In genomic region chr5:150413902-150414790, GRCh38 we compare ENCODE assay signal across 7 cellular contexts. TPM values are rescaled to one million over a fixed set of nuclear protein-coding genes. Genes with fewer than 3 reads are reported as not detected.
DNase-seq lines count a peak whose midpoint lies in the region; ATAC-seq and TF ChIP-seq lines count a peak whose summit lies in the region.
"Not testable (repeated sequence)": the region's sequence is repeated elsewhere in the genome, so short reads cannot be mapped to it uniquely, and the experiment has no call there.

No MANE protein-coding gene starts in this region.

- not testable (repeated sequence) for H2BK120ac ChIP-seq in neuronal stem cell (ENCODE audit: low read depth, low read length)

- H3K4me3 Mint-ChIP-seq in T-helper 1 cell treated with Interleukin-12 subunit alpha and Interleukin-12 subunit beta and Interleukin-4 antibody, amounts not matched to agents 30 μg/mL and 1 μg/mL, for 36 hours; stimulated activated naive CD8-positive, alpha-beta T cell treated with anti-CD3 and anti-CD28 coated beads, Interleukin-15, amount 100 ng/mL, for 72 hours: not testable (repeated sequence)
- peak overlapping the region; percentile 94 for H3K4me3 Mint-ChIP-seq in activated naive CD4-positive, alpha-beta T cell treated with anti-CD3 and anti-CD28 coated beads, Interleukin-2, amount 10 ng/mL, durations not matched to agents 7 days and 5 days

- not testable (repeated sequence) for DNase-seq in activated naive CD4-positive, alpha-beta T cell treated with anti-CD3 and anti-CD28 coated beads, Interleukin-2, amount 10 ng/mL, durations not matched to agents 7 days and 5 days; dorsolateral prefrontal cortex; neuronal stem cell (ENCODE audit: low spot score); stimulated activated naive CD8-positive, alpha-beta T cell treated with anti-CD3 and anti-CD28 coated beads, Interleukin-15, amount 100 ng/mL, for 72 hours

- not testable (repeated sequence) for H3K4ac ChIP-seq in neuronal stem cell (ENCODE audit: low read length)

- not testable (repeated sequence) for H3K4me2 ChIP-seq in neuronal stem cell (ENCODE audit: insufficient read depth, low read length, poor library complexity, severe bottlenecking)

- WGBS in neuronal stem cell (ENCODE audit: extremely low coverage in 2 of 2, insufficient read length in 2 of 2, insufficient replicate concordance in 1 of 2), 2 donors: no CpG with 5 or more reads among the region's 16 CpGs

- not testable (repeated sequence) for H2AFZ ChIP-seq in neuronal stem cell (ENCODE audit: low read length)

- peaks cover 27% of the 10 kb centered on the region for H3K36me3 Mint-ChIP-seq in T-helper 1 cell treated with Interleukin-12 subunit alpha and Interleukin-12 subunit beta and Interleukin-4 antibody, amounts not matched to agents 30 μg/mL and 1 μg/mL, for 36 hours (ENCODE audit: low read depth)
- H3K36me3 Mint-ChIP-seq in activated naive CD4-positive, alpha-beta T cell treated with anti-CD3 and anti-CD28 coated beads, Interleukin-2, amount 10 ng/mL, durations not matched to agents 7 days and 5 days: peaks cover 13% of the 10 kb centered on the region

- not testable (repeated sequence) for H2BK5ac ChIP-seq in neuronal stem cell (ENCODE audit: low read length)

- not testable (repeated sequence) for H4K8ac ChIP-seq in neuronal stem cell (ENCODE audit: low read depth, low read length)

- H3K27ac ChIP-seq in dorsolateral prefrontal cortex: peak overlapping the region in 52 of 59 donors; percentile 14 to 98 (median 87)
- peak overlapping the region; percentile 79 for H3K27ac ChIP-seq in layer of hippocampus (ENCODE audit: low read depth, low read length)
- not testable (repeated sequence) for H3K27ac ChIP-seq in neuronal stem cell (replicated peaks; ENCODE audit: low read length)

- H2BK15ac ChIP-seq in neuronal stem cell (ENCODE audit: low read length): peak overlapping the region; percentile 30

- not testable (repeated sequence) for ATAC-seq in stimulated activated naive CD8-positive, alpha-beta T cell treated with anti-CD3 and anti-CD28 coated beads, Interleukin-15, amount 100 ng/mL, for 72 hours

- CTCF ChIA-PET in activated naive CD4-positive, alpha-beta T cell treated with anti-CD3 and anti-CD28 coated beads, Interleukin-2, amount 10 ng/mL, durations not matched to agents 7 days and 5 days (lab: Charles Lee): interaction anchor here (1.3 to 5.4 kb wide), 2 partner anchors 15 to 36 kb away, joined by 4 to 31 read pairs; partner anchors contain the start of gene RPS14

- not testable (repeated sequence) for TF ChIP-seq CTCF in GM12875 (IDR thresholded peaks at IDR 0.05; ENCODE audit: borderline replicate concordance, insufficient read depth, low read depth, low read length); dorsolateral prefrontal cortex (IDR thresholded peaks at IDR 0.05 in 54 of 56, conservative IDR thresholded peaks at IDR 0.05 in 2 of 56; ENCODE audit: low read depth in 1 of 56, partially characterized antibody in 56 of 56)

- peak overlapping the region; percentile 6 for H3K4me3 ChIP-seq in GM12875 (ENCODE audit: low read depth, low read length)
- not testable (repeated sequence) for H3K4me3 ChIP-seq in dorsolateral prefrontal cortex; neuronal stem cell (ENCODE audit: low read length in 2 of 2)

- not testable (repeated sequence) for H2BK12ac ChIP-seq in neuronal stem cell (ENCODE audit: low read length)

- not testable (repeated sequence) for H3K27me3 Mint-ChIP-seq in T-helper 1 cell treated with Interleukin-12 subunit alpha and Interleukin-12 subunit beta and Interleukin-4 antibody, amounts not matched to agents 30 μg/mL and 1 μg/mL, for 36 hours (ENCODE audit: low read depth); activated naive CD4-positive, alpha-beta T cell treated with anti-CD3 and anti-CD28 coated beads, Interleukin-2, amount 10 ng/mL, durations not matched to agents 7 days and 5 days; stimulated activated naive CD8-positive, alpha-beta T cell treated with anti-CD3 and anti-CD28 coated beads, Interleukin-15, amount 100 ng/mL, for 72 hours

- not testable (repeated sequence) for H3K9me3 ChIP-seq in neuronal stem cell (replicated peaks in 1 of 2; ENCODE audit: control insufficient read depth in 2 of 2, insufficient read depth in 1 of 2, low read depth in 1 of 2, low read length in 2 of 2)

- not testable (repeated sequence) for H3K36me3 ChIP-seq in neuronal stem cell (replicated peaks in 1 of 2; ENCODE audit: control insufficient read depth in 2 of 2, insufficient read depth in 2 of 2, low read length in 2 of 2)

- H3K9ac ChIP-seq in neuronal stem cell (ENCODE audit: low read depth, low read length, poor library complexity): not testable (repeated sequence)

- peaks cover 9 to 12% of the 10 kb centered on the region in 2 donors for H3K4me1 ChIP-seq in neuronal stem cell (ENCODE audit: control insufficient read depth in 2 of 2, insufficient read depth in 1 of 2, low read depth in 1 of 2, low read length in 2 of 2)

- H3K9me3 Mint-ChIP-seq in T-helper 1 cell treated with Interleukin-12 subunit alpha and Interleukin-12 subunit beta and Interleukin-4 antibody, amounts not matched to agents 30 μg/mL and 1 μg/mL, for 36 hours; activated naive CD4-positive, alpha-beta T cell treated with anti-CD3 and anti-CD28 coated beads, Interleukin-2, amount 10 ng/mL, durations not matched to agents 7 days and 5 days; stimulated activated naive CD8-positive, alpha-beta T cell treated with anti-CD3 and anti-CD28 coated beads, Interleukin-15, amount 100 ng/mL, for 72 hours: not testable (repeated sequence)

- H3K27ac Mint-ChIP-seq in T-helper 1 cell treated with Interleukin-12 subunit alpha and Interleukin-12 subunit beta and Interleukin-4 antibody, amounts not matched to agents 30 μg/mL and 1 μg/mL, for 36 hours: peak overlapping the region; percentile 97
- H3K27ac Mint-ChIP-seq in activated naive CD4-positive, alpha-beta T cell treated with anti-CD3 and anti-CD28 coated beads, Interleukin-2, amount 10 ng/mL, durations not matched to agents 7 days and 5 days: peak overlapping the region; percentile 99
- H3K27ac Mint-ChIP-seq in stimulated activated naive CD8-positive, alpha-beta T cell treated with anti-CD3 and anti-CD28 coated beads, Interleukin-15, amount 100 ng/mL, for 72 hours: peak overlapping the region; percentile 27 to 97

- H3K18ac ChIP-seq in neuronal stem cell (ENCODE audit: low read length): not testable (repeated sequence)

- H3K14ac ChIP-seq in neuronal stem cell (ENCODE audit: low read length): not testable (repeated sequence)

- H4K91ac ChIP-seq in neuronal stem cell (ENCODE audit: low read depth, low read length, poor library complexity): not testable (repeated sequence)

- H3K23ac ChIP-seq in neuronal stem cell (ENCODE audit: low read depth, low read length, poor library complexity): not testable (repeated sequence)

- intact Hi-C loops in dorsolateral prefrontal cortex (cut with DNase I): not testable (repeated sequence)

- not testable (repeated sequence) for H3K79me1 ChIP-seq in neuronal stem cell (ENCODE audit: low read depth, low read length)

- H3K27me3 ChIP-seq in dorsolateral prefrontal cortex; layer of hippocampus (ENCODE audit: control insufficient read depth, insufficient read depth, low read length); neuronal stem cell (ENCODE audit: control insufficient read depth in 3 of 3, insufficient read depth in 3 of 3, low read depth in 1 of 3, low read length in 3 of 3): not testable (repeated sequence)

- H3K4me1 Mint-ChIP-seq in T-helper 1 cell treated with Interleukin-12 subunit alpha and Interleukin-12 subunit beta and Interleukin-4 antibody, amounts not matched to agents 30 μg/mL and 1 μg/mL, for 36 hours (ENCODE audit: low read depth): peaks cover 33% of the 10 kb centered on the region
- peaks cover 34% of the 10 kb centered on the region for H3K4me1 Mint-ChIP-seq in activated naive CD4-positive, alpha-beta T cell treated with anti-CD3 and anti-CD28 coated beads, Interleukin-2, amount 10 ng/mL, durations not matched to agents 7 days and 5 days
- peaks cover 42% of the 10 kb centered on the region for H3K4me1 Mint-ChIP-seq in stimulated activated naive CD8-positive, alpha-beta T cell treated with anti-CD3 and anti-CD28 coated beads, Interleukin-15, amount 100 ng/mL, for 72 hours

- not testable (repeated sequence) for H2AK5ac ChIP-seq in neuronal stem cell (ENCODE audit: low read depth, low read length)

RNA-seq across cellular contexts. Expression of gene CD74, which starts 1.4 kb away (rescaled TPM):
- total RNA-seq in dorsolateral prefrontal cortex: 100 to 1,000 TPM in 114 of 120 experiments, 10 to 100 TPM in 6; 51.8 to 687 (median 224) TPM
- 61.0 TPM for polyA plus RNA-seq in neuronal stem cell (2013, experiment 1 of 2)
- polyA plus RNA-seq in neuronal stem cell (2013, experiment 2 of 2): 61.3 TPM

RNA-seq across cellular contexts. Expression of gene RPS14, which starts 35.4 kb away (rescaled TPM):
- 100 to 1,000 TPM; 441 to 866 (median 635) TPM for total RNA-seq in dorsolateral prefrontal cortex
- polyA plus RNA-seq in neuronal stem cell (2013, experiment 1 of 2): 5,106 TPM
- 5,095 TPM for polyA plus RNA-seq in neuronal stem cell (2013, experiment 2 of 2)

RNA-seq across cellular contexts. Expression of gene TCOF1, which starts 56.6 kb away (rescaled TPM):
- 10 to 100 TPM; 26.4 to 51.1 (median 35.9) TPM for total RNA-seq in dorsolateral prefrontal cortex
- polyA plus RNA-seq in neuronal stem cell (2013, experiment 1 of 2): 32.1 TPM
- polyA plus RNA-seq in neuronal stem cell (2013, experiment 2 of 2): 32.7 TPM
